ENCODE assay signal across 15 cellular contexts in the genomic region with DNA sequence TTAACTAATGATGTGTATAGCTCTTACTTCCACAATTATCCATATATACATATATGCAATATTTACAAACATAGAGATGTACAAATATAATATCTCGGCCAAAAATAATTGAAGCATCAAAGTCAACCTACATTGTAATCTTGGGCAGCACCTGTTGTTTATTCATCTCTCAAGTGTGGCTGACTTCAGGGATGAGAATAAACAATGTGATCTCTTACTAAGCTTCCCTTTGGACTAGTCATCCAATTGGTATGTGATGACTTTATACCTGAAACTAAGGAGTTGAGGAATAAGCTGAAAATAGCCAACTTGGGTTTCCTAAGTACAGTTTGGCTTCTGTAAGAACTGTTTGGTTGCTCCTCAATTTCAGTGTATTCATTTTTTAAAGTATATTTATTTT.
DNase-seq lines count a peak whose midpoint lies in the region; ATAC-seq, FAIRE-seq and TF ChIP-seq lines count a peak whose summit lies in the region.
"Had no signal": no experiment of that assay in that cellular context is flagged by ENCODE, and none has a peak within 500 bp of the region (broad histone marks: within the 10 kb centered on the region; RNA-seq: fewer than 3 reads in every experiment).

No MANE protein-coding gene starts in this region.

- no peaks in the 10 kb centered on the region for H3K27me3 Mint-ChIP-seq in T-helper 2 cell treated with Interferon-gamma antibody and Interleukin-4, amounts not matched to agents 5 μg/mL and 100 μg/mL, for 36 hours (ENCODE audit: low read depth)
- H3K27me3 Mint-ChIP-seq: activated CD4-positive, alpha-beta T cell treated with anti-CD3 and anti-CD28 coated beads for 36 hours; activated naive CD4-positive, alpha-beta T cell treated with anti-CD3 and anti-CD28 coated beads, Interleukin-2, amount 50 U/mL, for 24 hours; B cell; naive thymus-derived CD8-positive, alpha-beta T cell; progenitor cell of endocrine pancreas had no signal

- no peaks in the 10 kb centered on the region for H3K27me3 ChIP-seq in RWPE2 (ENCODE audit: insufficient read depth, poor library complexity, severe bottlenecking)
- H3K27me3 ChIP-seq in hepatocyte, result no peaks in the 10 kb centered on the region

- DNase-seq in DMS53 (lab: John Stamatoyannopoulos, UW) (peak; percentile 98), HTR-8/SVneo (ENCODE audit: insufficient read length, low spot score) (peak; percentile 19), RWPE2 (ENCODE audit: low spot score) (no peak), hepatocyte (ENCODE audit: low spot score) (peak; percentile 13), inferior parietal cortex (ENCODE audit: extremely low spot score) (no peak), NCI-H2171 treated with DMSO at 0.1 percent for 48 hours (lab: John Stamatoyannopoulos, UW) (no peak), hypothalamus (lab: John Stamatoyannopoulos, UW) (no peak)
- DNase-seq in T-helper 2 cell treated with Interferon-gamma antibody and Interleukin-4, amounts not matched to agents 5 μg/mL and 100 μg/mL, for 36 hours (ENCODE audit: low spot score), result no peak
- DNase-seq: activated CD4-positive, alpha-beta T cell treated with anti-CD3 and anti-CD28 coated beads for 36 hours; naive thymus-derived CD8-positive, alpha-beta T cell had no signal

- no peaks in the 10 kb centered on the region for H3K79me2 ChIP-seq in hepatocyte

- H3K4me3 ChIP-seq in RWPE2 (ENCODE audit: severe bottlenecking) (no peak overlapping the region), hepatocyte (no peak overlapping the region)

- WGBS in hepatocyte (ENCODE audit: low lambda C conversion rate, missing lambda C conversion rate), result 75% methylated on average over 1 of the region's 1 CpG

- H3K9me2 ChIP-seq in hepatocyte (replicated peaks; ENCODE audit: insufficient read depth), result no peaks in the 10 kb centered on the region

- H3K36me3 ChIP-seq in RWPE2 (ENCODE audit: low read depth) (no peaks in the 10 kb centered on the region), hepatocyte (replicated peaks; ENCODE audit: insufficient read depth, low read depth) (no peaks in the 10 kb centered on the region)

- H3K9me3 Mint-ChIP-seq in T-helper 2 cell treated with Interferon-gamma antibody and Interleukin-4, amounts not matched to agents 5 μg/mL and 100 μg/mL, for 36 hours, result peaks cover 3% of the 10 kb centered on the region
- H3K9me3 Mint-ChIP-seq: activated naive CD4-positive, alpha-beta T cell treated with anti-CD3 and anti-CD28 coated beads, Interleukin-2, amount 50 U/mL, for 24 hours; naive thymus-derived CD8-positive, alpha-beta T cell; T-helper 1 cell treated with Interleukin-12 subunit alpha and Interleukin-12 subunit beta and Interleukin-4 antibody, amounts not matched to agents 30 μg/mL and 1 μg/mL, for 36 hours had no signal

- no peaks in the 10 kb centered on the region for H3K36me3 Mint-ChIP-seq in T-helper 2 cell treated with Interferon-gamma antibody and Interleukin-4, amounts not matched to agents 5 μg/mL and 100 μg/mL, for 36 hours (ENCODE audit: low read depth)

- H3K4me1 ChIP-seq in RWPE2 (ENCODE audit: insufficient read depth, poor library complexity, severe bottlenecking) (peaks cover 23% of the 10 kb centered on the region), hepatocyte (ENCODE audit: insufficient read depth) (no peaks in the 10 kb centered on the region)

- H3K4me2 ChIP-seq in hepatocyte, result no peak overlapping the region

- H3K27ac ChIP-seq in RWPE2 (ENCODE audit: poor library complexity, severe bottlenecking), result peak overlapping the region; percentile 30
- H3K27ac ChIP-seq in hepatocyte, result no peak overlapping the region

- H3K4me3 Mint-ChIP-seq in T-helper 2 cell treated with Interferon-gamma antibody and Interleukin-4, amounts not matched to agents 5 μg/mL and 100 μg/mL, for 36 hours, result no peak overlapping the region
- H3K4me3 Mint-ChIP-seq: activated CD4-positive, alpha-beta T cell treated with anti-CD3 and anti-CD28 coated beads for 36 hours; activated naive CD4-positive, alpha-beta T cell treated with anti-CD3 and anti-CD28 coated beads, Interleukin-2, amount 50 U/mL, for 24 hours; B cell; naive thymus-derived CD8-positive, alpha-beta T cell; T-helper 1 cell treated with Interleukin-12 subunit alpha and Interleukin-12 subunit beta and Interleukin-4 antibody, amounts not matched to agents 30 μg/mL and 1 μg/mL, for 36 hours had no signal

- H3K9me3 ChIP-seq in RWPE2 (ENCODE audit: severe bottlenecking) (no peaks in the 10 kb centered on the region), hepatocyte (ENCODE audit: low read depth) (no peaks in the 10 kb centered on the region)

- H4K20me1 ChIP-seq in hepatocyte (ENCODE audit: insufficient read depth, poor library complexity, severe bottlenecking), result no peaks in the 10 kb centered on the region

- FAIRE-seq in HTR-8/SVneo (lab: Jason Lieb, UNC), result no peak

- H3K4me1 Mint-ChIP-seq in T-helper 2 cell treated with Interferon-gamma antibody and Interleukin-4, amounts not matched to agents 5 μg/mL and 100 μg/mL, for 36 hours (ENCODE audit: low read depth), result no peaks in the 10 kb centered on the region
- H3K4me1 Mint-ChIP-seq: activated CD4-positive, alpha-beta T cell treated with anti-CD3 and anti-CD28 coated beads for 36 hours; activated naive CD4-positive, alpha-beta T cell treated with anti-CD3 and anti-CD28 coated beads, Interleukin-2, amount 50 U/mL, for 24 hours; B cell had no signal

- H2AFZ ChIP-seq in hepatocyte, result no peak overlapping the region

- H3K27ac Mint-ChIP-seq in T-helper 2 cell treated with Interferon-gamma antibody and Interleukin-4, amounts not matched to agents 5 μg/mL and 100 μg/mL, for 36 hours, result no peak overlapping the region
- H3K27ac Mint-ChIP-seq: activated CD4-positive, alpha-beta T cell treated with anti-CD3 and anti-CD28 coated beads for 36 hours; activated naive CD4-positive, alpha-beta T cell treated with anti-CD3 and anti-CD28 coated beads, Interleukin-2, amount 50 U/mL, for 24 hours; B cell; naive thymus-derived CD8-positive, alpha-beta T cell; progenitor cell of endocrine pancreas; T-helper 1 cell treated with Interleukin-12 subunit alpha and Interleukin-12 subunit beta and Interleukin-4 antibody, amounts not matched to agents 30 μg/mL and 1 μg/mL, for 36 hours had no signal

- TF ChIP-seq CTCF in RWPE2 (IDR thresholded peaks at IDR 0.05; ENCODE audit: poor library complexity, severe bottlenecking) (no peak), hepatocyte (IDR thresholded peaks at IDR 0.05; ENCODE audit: poor library complexity) (no peak)

- peak; percentile 98 for ATAC-seq in RWPE2 (ENCODE audit: low read depth)
- ATAC-seq: activated CD4-positive, alpha-beta T cell treated with anti-CD3 and anti-CD28 coated beads for 36 hours; left lobe of liver; naive thymus-derived CD8-positive, alpha-beta T cell had no signal

Comparison
In these comparisons a context has a peak if more than half of its experiments do, and no peak if none do; other contexts are left out.
1. DNase-seq: peak in DMS53 (single experiment), HTR-8/SVneo (single experiment) and hepatocyte (single experiment); none in RWPE2 (single experiment), inferior parietal cortex (single experiment), NCI-H2171 treated with DMSO at 0.1 percent for 48 hours (single experiment), hypothalamus (0 of 51) and T-helper 2 cell treated with Interferon-gamma antibody and Interleukin-4, amounts not matched to agents 5 μg/mL and 100 μg/mL, for 36 hours (single experiment).